2 cellular contexts compared by ENCODE assay signal in genomic region chr1:21901473-21901847, GRCh38.
TF ChIP-seq lines count a peak whose summit lies in the region.

No MANE protein-coding gene starts in this region.

TF ChIP-seq in IMR-90, 13 proteins besides CTCF, POLR2A, EP300 and RAD21:
- TF ChIP-seq CEBPB (IDR thresholded peaks at IDR 0.05; ENCODE audit: low read depth, low read length): no peak
- TF ChIP-seq MAFK (IDR thresholded peaks at IDR 0.05; ENCODE audit: low read depth, low read length): no peak
- TF ChIP-seq RFX5 (IDR thresholded peaks at IDR 0.05; ENCODE audit: low read depth, low read length): no peak
- TF ChIP-seq NFE2L2 (IDR thresholded peaks at IDR 0.05; ENCODE audit: low read depth, low read length): no peak
- TF ChIP-seq CHD1 (IDR thresholded peaks at IDR 0.05; ENCODE audit: low read depth, low read length): no peak
- TF ChIP-seq USF2 (IDR thresholded peaks at IDR 0.05; ENCODE audit: low read depth, low read length): no peak
- no peak for TF ChIP-seq MXI1 (IDR thresholded peaks at IDR 0.05; ENCODE audit: borderline replicate concordance, low read depth, low read length)
- TF ChIP-seq FOS (IDR thresholded peaks at IDR 0.05; ENCODE audit: low read depth, low read length): no peak
- TF ChIP-seq MAZ (IDR thresholded peaks at IDR 0.05; ENCODE audit: borderline replicate concordance, low read depth, low read length): no peak
- no peak for TF ChIP-seq SMC3 (IDR thresholded peaks at IDR 0.05; ENCODE audit: low read depth, low read length)

TF ChIP-seq in endothelial cell of umbilical vein, 7 proteins besides CTCF, POLR2A, EP300 and RAD21:
- TF ChIP-seq MYC (IDR thresholded peaks at IDR 0.05; ENCODE audit: low read depth, low read length) (no peak), GATA2 (IDR thresholded peaks at IDR 0.05; ENCODE audit: insufficient read depth, insufficient read length, low read depth, low read length) (no peak), POLR2AphosphoS5 (IDR thresholded peaks at IDR 0.05; ENCODE audit: insufficient read depth, low read depth, low read length) (no peak), EZH2 (IDR thresholded peaks at IDR 0.05; ENCODE audit: borderline replicate concordance, low read depth, low read length, severe bottlenecking) (no peak), MAX (IDR thresholded peaks at IDR 0.05; ENCODE audit: insufficient read depth, insufficient read length) (no peak)
